In genomic region chr14:54676822-54677708, GRCh38 we compare ENCODE assay signal across 8 cellular contexts.
DNase-seq lines count a peak whose midpoint lies in the region; FAIRE-seq and TF ChIP-seq lines count a peak whose summit lies in the region.

No MANE protein-coding gene starts in this region.

- H3K9me3 Mint-ChIP-seq in Calu3 (ENCODE audit: low read depth, unreplicated experiment) (no peaks in the 10 kb centered on the region), nephron progenitor cell (no peaks in the 10 kb centered on the region)

- CTCF ChIA-PET in Calu3 (lab: Charles Lee), result interaction anchor here (0.5 to 0.8 kb wide), 2 partner anchors 23 to 52 kb away, joined by 3 to 5 read pairs; no protein-coding TSS in a partner anchor

- peak overlapping the region; percentile 90 for H3K27ac ChIP-seq in osteoblast (ENCODE audit: low read depth, low read length)

- H2AFZ ChIP-seq in osteoblast (ENCODE audit: low read length), result no peak overlapping the region

- H3K36me3 ChIP-seq in osteoblast (ENCODE audit: insufficient read depth, low read length), result no peaks in the 10 kb centered on the region

- no peak overlapping the region for H3K4me3 Mint-ChIP-seq in Calu3 (ENCODE audit: low read depth, unreplicated experiment)
- H3K4me3 Mint-ChIP-seq in nephron progenitor cell, result no peak overlapping the region

- H3K79me2 ChIP-seq in osteoblast (ENCODE audit: insufficient read depth, low read length), result peaks cover 55% of the 10 kb centered on the region

- H3K36me3 Mint-ChIP-seq in Calu3 (ENCODE audit: insufficient read depth, unreplicated experiment) (no peaks in the 10 kb centered on the region), nephron progenitor cell (ENCODE audit: low read depth) (no peaks in the 10 kb centered on the region)

- H3K27ac Mint-ChIP-seq in Calu3 (ENCODE audit: unreplicated experiment) (no peak overlapping the region), nephron progenitor cell (no peak overlapping the region)

- H3K4me1 ChIP-seq in osteoblast (ENCODE audit: insufficient read depth, low read length), result peaks cover 43% of the 10 kb centered on the region

- TF ChIP-seq POLR2A in GM12891 (IDR thresholded peaks at IDR 0.05; ENCODE audit: low read depth, low read length), result no peak

- peak overlapping the region; percentile 71 for H3K4me2 ChIP-seq in osteoblast (ENCODE audit: insufficient read depth, low read length)

- no peak for TF ChIP-seq CTCF in Calu3 (IDR thresholded peaks at IDR 0.05; ENCODE audit: unreplicated experiment)
- no peak for TF ChIP-seq CTCF in osteoblast (IDR thresholded peaks at IDR 0.05; ENCODE audit: extremely low read depth, low read depth, low read length)
- no peak for TF ChIP-seq CTCF in nephron progenitor cell (IDR thresholded peaks at IDR 0.05)

- H3K4me3 ChIP-seq in osteoblast (ENCODE audit: insufficient read depth, low read length), result peak overlapping the region; percentile 11

- H3K27me3 ChIP-seq in osteoblast (ENCODE audit: insufficient read depth, low read length), result no peaks in the 10 kb centered on the region

- no peaks in the 10 kb centered on the region for H3K4me1 Mint-ChIP-seq in Calu3 (ENCODE audit: low read depth, unreplicated experiment)
- H3K4me1 Mint-ChIP-seq in nephron progenitor cell, result peaks cover 51% of the 10 kb centered on the region

- peaks cover 5% of the 10 kb centered on the region for H4K20me1 ChIP-seq in osteoblast (ENCODE audit: insufficient read depth, low read length)

- H3K27me3 Mint-ChIP-seq in Calu3 (ENCODE audit: unreplicated experiment) (no peaks in the 10 kb centered on the region), nephron progenitor cell (ENCODE audit: low read depth, poor library complexity) (peaks cover 2% of the 10 kb centered on the region)

- BruUV-seq in Calu3 (replicated peaks; lab: Mats Ljungman, UMichigan), result no TSS peak

- DNase-seq in Calu3 (peak; percentile 14), T1000 (lab: John Stamatoyannopoulos, UW) (peak; percentile 41), frontal cortex (ENCODE audit: low spot score in 2 of 2) (peak; percentile 24 to 58), osteoblast (ENCODE audit: insufficient read length, low spot score, missing footprints) (peak; percentile 94), NCI-H2107 (lab: John Stamatoyannopoulos, UW) (no peak), GM12891 (ENCODE audit: insufficient read length, low spot score) (no peak), nephron progenitor cell (no peak)
- no peak for DNase-seq in activated effector memory CD4-positive, alpha-beta T cell treated with anti-CD3 and anti-CD28 coated beads, Interleukin-2, amount 50 U/mL, for 16 hours

- FAIRE-seq in frontal cortex (lab: Jason Lieb, UNC), result peak; percentile 61
- FAIRE-seq in GM12891 (lab: Jason Lieb, UNC), result no peak

- intact Hi-C loops in Calu3 (cut with micrococcal nuclease; ENCODE audit: unreplicated experiment), result no loop called here

- H3K9me3 ChIP-seq in osteoblast (ENCODE audit: low read depth, low read length), result no peaks in the 10 kb centered on the region

TF ChIP-seq in GM12891, 5 proteins besides CTCF, POLR2A, EP300 and RAD21:
- TF ChIP-seq POU2F2 (IDR thresholded peaks at IDR 0.05; ENCODE audit: low read depth, low read length) (no peak), TAF1 (IDR thresholded peaks at IDR 0.05; ENCODE audit: low read depth, low read length) (no peak), POLR2AphosphoS5 (IDR thresholded peaks at IDR 0.05; ENCODE audit: low read depth, low read length) (no peak), PAX5 (IDR thresholded peaks at IDR 0.05; ENCODE audit: insufficient read depth, low read length, severe bottlenecking) (no peak), SPI1 (IDR thresholded peaks at IDR 0.05; ENCODE audit: low read depth, low read length) (no peak)
TF ChIP-seq in GM12891: peak in this region for 0.

Comparison
In these comparisons a context has a peak if more than half of its experiments do, and no peak if none do; other contexts are left out.
1. DNase-seq: peak in Calu3 (single experiment), T1000 (single experiment), frontal cortex (2 of 2) and osteoblast (single experiment); none in activated effector memory CD4-positive, alpha-beta T cell treated with anti-CD3 and anti-CD28 coated beads, Interleukin-2, amount 50 U/mL, for 16 hours (single experiment), NCI-H2107 (single experiment), GM12891 (single experiment) and nephron progenitor cell (single experiment).